In genomic region chr15:91077029-91077428, GRCh38 we compare ENCODE assay signal across 22 cellular contexts. TPM values are rescaled to one million over a fixed set of nuclear protein-coding genes. Genes with fewer than 3 reads are reported as not detected.
DNase-seq lines count a peak whose midpoint lies in the region; ATAC-seq, FAIRE-seq and TF ChIP-seq lines count a peak whose summit lies in the region.
"Had no signal": no experiment of that assay in that cellular context is flagged by ENCODE, and none has a peak within 500 bp of the region (broad histone marks: within the 10 kb centered on the region; RNA-seq: fewer than 3 reads in every experiment).

No MANE protein-coding gene starts in this region.

- H3K36me3 ChIP-seq in HEK293 (ENCODE audit: control insufficient read depth in 2 of 2, insufficient read depth in 1 of 2, low read length in 2 of 2) (no peaks in the 10 kb centered on the region), H1 (ENCODE audit: control insufficient read depth in 2 of 4, insufficient read depth in 4 of 4, low read length in 3 of 4) (no peaks in the 10 kb centered on the region), BE2C (no peaks in the 10 kb centered on the region)
- H3K36me3 ChIP-seq: BLaER1, HAP-1 had no signal

- no peaks in the 10 kb centered on the region for H3K27me3 ChIP-seq in H1 (replicated peaks in 1 of 4; ENCODE audit: control insufficient read depth in 3 of 4, extremely low read depth in 1 of 4, insufficient read depth in 3 of 4, low read length in 3 of 4)
- no peaks in the 10 kb centered on the region for H3K27me3 ChIP-seq in right cardiac atrium (ENCODE audit: control insufficient read depth, insufficient read depth)
- H3K27me3 ChIP-seq in BE2C: peaks cover 3% of the 10 kb centered on the region
- H3K27me3 ChIP-seq: BLaER1 had no signal

- no peak overlapping the region for H3K4ac ChIP-seq in H1 (replicated peaks; ENCODE audit: insufficient read length, low read depth, low read length)

- no peak for TF ChIP-seq RAD21 in H1 (IDR thresholded peaks at IDR 0.05 in 1 of 2, conservative IDR thresholded peaks at IDR 0.05 in 1 of 2; ENCODE audit: low read depth in 2 of 2, low read length in 2 of 2)

- no peaks in the 10 kb centered on the region for H4K20me1 ChIP-seq in H1 (replicated peaks in 1 of 2; ENCODE audit: control insufficient read depth in 1 of 2, insufficient read depth in 2 of 2, low read length in 2 of 2)
- H4K20me1 ChIP-seq: BLaER1 had no signal

- no peak overlapping the region for H3K18ac ChIP-seq in H1 (ENCODE audit: extremely low read depth, low read length)

- FAIRE-seq in H1 (lab: Jason Lieb, UNC): no peak
- FAIRE-seq: GM12891, GM18507, H54 had no signal

- CTCF ChIA-PET in HEK293 (lab: Yijun Ruan, JAX): interaction anchor here (0.6 kb wide), 1 partner anchor 27 kb away, joined by 3 read pairs; no protein-coding TSS in a partner anchor
- CTCF ChIA-PET in H1 (lab: Charles Lee; ENCODE audit: partially characterized antibody): interaction anchor here (0.6 to 3.8 kb wide), 4 partner anchors 9 to 181 kb away, joined by 3 to 13 read pairs (median 4); no protein-coding TSS in a partner anchor

- no peak overlapping the region for H2BK120ac ChIP-seq in H1 (replicated peaks; ENCODE audit: low read depth, low read length)

- ATAC-seq in right cardiac atrium: no peak
- ATAC-seq: CD8-positive, alpha-beta T cell; GM23338 had no signal

- H3K79me2 ChIP-seq in H1 (ENCODE audit: control insufficient read depth in 1 of 2, insufficient read depth in 2 of 2, low read length in 2 of 2): no peaks in the 10 kb centered on the region

- no peak overlapping the region for H3K9ac ChIP-seq in H1 (replicated peaks in 1 of 4; ENCODE audit: extremely low read depth in 1 of 4, low read depth in 3 of 4, low read length in 3 of 4)
- H3K9ac ChIP-seq: BLaER1 had no signal

- H4K91ac ChIP-seq in H1 (replicated peaks; ENCODE audit: insufficient read length, low read length): no peak overlapping the region

- H4K8ac ChIP-seq in H1 (ENCODE audit: extremely low read depth, insufficient read depth, low read length): no peak overlapping the region

- H3K4me3 ChIP-seq in HEK293 (ENCODE audit: low read depth, low read length): no peak overlapping the region
- H3K4me3 ChIP-seq in H1 (ENCODE audit: extremely low read depth in 1 of 4, insufficient read depth in 2 of 4, low read depth in 3 of 4, low read length in 4 of 4): no peak overlapping the region
- no peak overlapping the region for H3K4me3 ChIP-seq in right cardiac atrium (ENCODE audit: low read length)
- no peak overlapping the region for H3K4me3 ChIP-seq in BE2C (ENCODE audit: low read depth, low read length)
- H3K4me3 ChIP-seq: BLaER1, GM23338, HAP-1 had no signal

- no peak overlapping the region for H3K4me2 ChIP-seq in H1 (ENCODE audit: insufficient read depth in 1 of 2, low read depth in 2 of 2, low read length in 2 of 2)
- H3K4me2 ChIP-seq: BLaER1, GM23338 had no signal

- no peak for TF ChIP-seq EP300 in H1 (IDR thresholded peaks at IDR 0.05; ENCODE audit: borderline replicate concordance in 1 of 2, low read depth in 2 of 2, low read length in 2 of 2)

- no peaks in the 10 kb centered on the region for H3K23me2 ChIP-seq in H1 (ENCODE audit: low read depth, low read length)

- no peak for TF ChIP-seq POLR2A in H1 (IDR thresholded peaks at IDR 0.05; ENCODE audit: control extremely low read depth in 1 of 2, low read depth in 2 of 2, low read length in 2 of 2)

- H3K23ac ChIP-seq in H1 (ENCODE audit: insufficient read length): no peak overlapping the region

- POLR2A ChIA-PET in HEK293 (lab: Yijun Ruan, JAX) (no interaction called here), H1 (lab: Charles Lee; ENCODE audit: partially characterized antibody) (interaction anchor here (0.9 to 1.1 kb wide), 2 partner anchors 82 to 98 kb away, joined by 3 read pairs; no protein-coding TSS in a partner anchor)

- H2AK5ac ChIP-seq in H1 (ENCODE audit: low read depth, low read length): no peak overlapping the region

- no peak overlapping the region for H2BK5ac ChIP-seq in H1 (ENCODE audit: low read depth, low read length)

- no peak overlapping the region for H3K56ac ChIP-seq in H1 (replicated peaks; ENCODE audit: insufficient read length, low read depth, low read length)

- no peak overlapping the region for H4K5ac ChIP-seq in H1 (ENCODE audit: insufficient read length, low read depth, low read length)

- H3K4me1 ChIP-seq in HEK293 (ENCODE audit: control insufficient read depth, insufficient read depth, low read length): no peaks in the 10 kb centered on the region
- H3K4me1 ChIP-seq in H1 (replicated peaks in 1 of 4; ENCODE audit: control insufficient read depth in 3 of 4, insufficient read depth in 4 of 4, low read length in 3 of 4): no peaks in the 10 kb centered on the region
- H3K4me1 ChIP-seq in right cardiac atrium (ENCODE audit: control insufficient read depth, insufficient read depth, low read length): no peaks in the 10 kb centered on the region
- H3K4me1 ChIP-seq in BE2C: no peaks in the 10 kb centered on the region
- H3K4me1 ChIP-seq: BLaER1, Caco-2, HAP-1 had no signal

- no peak overlapping the region for H2BK15ac ChIP-seq in H1 (ENCODE audit: low read length)

- H3K9me3 ChIP-seq in HEK293 (ENCODE audit: control insufficient read depth, insufficient read depth, low read depth, low read length) (no peaks in the 10 kb centered on the region; the same call in 1 of the 2 replicates), H1 (ENCODE audit: insufficient read depth in 2 of 2, low read depth in 1 of 2, low read length in 1 of 2) (no peaks in the 10 kb centered on the region), right cardiac atrium (ENCODE audit: control insufficient read depth, low read length) (no peaks in the 10 kb centered on the region), BE2C (no peaks in the 10 kb centered on the region; the same call in 1 of the 2 replicates)
- H3K9me3 ChIP-seq: HAP-1 had no signal

- H2AFZ ChIP-seq in H1 (ENCODE audit: low read length): peak overlapping the region; percentile 44; the same call in 1 of the 2 replicates
- H2AFZ ChIP-seq: GM23338 had no signal

- no peak overlapping the region for H2BK20ac ChIP-seq in H1 (ENCODE audit: low read length)

- H3K14ac ChIP-seq in H1 (ENCODE audit: insufficient read length): no peak overlapping the region

- no peak for TF ChIP-seq CTCF in HEK293 (tag by site-specific recombination; IDR thresholded peaks at IDR 0.05)
- TF ChIP-seq CTCF in H1 (IDR thresholded peaks at IDR 0.05; ENCODE audit: control extremely low read depth in 1 of 3, insufficient read depth in 1 of 3, low read depth in 1 of 3, low read length in 3 of 3): no peak
- no peak for TF ChIP-seq CTCF in BE2C (IDR thresholded peaks at IDR 0.05; ENCODE audit: low read depth, low read length)

- no peak overlapping the region for H3K27ac ChIP-seq in HEK293 (ENCODE audit: extremely low read depth, low read depth, low read length)
- no peak overlapping the region for H3K27ac ChIP-seq in H1 (ENCODE audit: low read depth, low read length)
- no peak overlapping the region for H3K27ac ChIP-seq in right cardiac atrium (ENCODE audit: low read length)
- H3K27ac ChIP-seq: BLaER1, C4-2B had no signal

- no peak overlapping the region for H2BK12ac ChIP-seq in H1 (ENCODE audit: low read depth, low read length)

- intact Hi-C loops in right cardiac atrium (cut with DNase I): no loop called here

- H3K79me1 ChIP-seq in H1 (ENCODE audit: low read depth, low read length): no peaks in the 10 kb centered on the region

- DNase-seq in H1 (ENCODE audit: low read depth in 1 of 2, low spot score in 2 of 2) (no peak), kidney tubule cell (ENCODE audit: low spot score) (peak; percentile 42), NCI-H2196 treated with DMSO at 0.1 percent for 48 hours (lab: John Stamatoyannopoulos, UW; ENCODE audit: unreplicated experiment) (no peak), right cardiac atrium (no peak), BE2C (no peak)
- DNase-seq in activated T-cell treated with anti-CD3 and anti-CD28 coated beads, Interleukin-2, amount 50 U/mL, for 1 hour: no peak
- DNase-seq: Caco-2; CD4-positive, CD25-positive, alpha-beta regulatory T cell; CD8-positive, alpha-beta T cell; DMS153; DMS79 treated with DMSO at 0.1 percent for 48 hours; GF-D8 had no signal

TF ChIP-seq in HEK293, 187 proteins besides CTCF, POLR2A, EP300 and RAD21 (continues in another document):
- TF ChIP-seq ZNF549 (tag by site-specific recombination; IDR thresholded peaks at IDR 0.05) (peak; percentile 43; the same call in 1 of the 2 replicates), ZNF585B (tag by site-specific recombination; IDR thresholded peaks at IDR 0.05) (no peak), ZNF776 (tag by site-specific recombination; IDR thresholded peaks at IDR 0.05; ENCODE audit: borderline replicate concordance) (no peak)

TF ChIP-seq in H1, 55 proteins besides CTCF, POLR2A, EP300 and RAD21 (continues in another document):
- TF ChIP-seq KDM1A (IDR thresholded peaks at IDR 0.05; ENCODE audit: borderline replicate concordance, low read length): no peak
- no peak for TF ChIP-seq SIRT6 (IDR thresholded peaks at IDR 0.05; ENCODE audit: low read length)
- TF ChIP-seq PHF8 (conservative IDR thresholded peaks at IDR 0.05; ENCODE audit: low read depth, low read length): no peak

RNA-seq across cellular contexts. Expression of gene SV2B, which starts 23.0 kb away (rescaled TPM):
- total RNA-seq in H1 (2021; fragmentation: NEBNext Ultra II Directional; extraction: Animal tissue kit (Norgen Biotek cat#: 25700)): 0.20 and 0.46 TPM in 2 replicates
- polyA plus RNA-seq in H1 (2011; rRNA removed): 0.09 and 0.22 TPM in 2 replicates
- polyA plus RNA-seq in H1 (2011; cell fraction: cytosol; rRNA removed): 0.17 TPM
- 0.10 TPM for polyA plus RNA-seq in H1 (2011; cell fraction: nucleus; rRNA removed)
- polyA plus RNA-seq in H1 (2012, experiment 1 of 2): 0.19 to 0.35 TPM (median 0.27 TPM) in 4 replicates
- not detected for polyA plus RNA-seq in H1 (2012, experiment 2 of 2)
- 0.43 TPM for polyA plus RNA-seq in H1 (2013, experiment 1 of 2)
- 0.44 TPM for polyA plus RNA-seq in H1 (2013, experiment 2 of 2)
- 0.88 and 1.4 TPM in 2 replicates for polyA minus RNA-seq in H1 (2011; rRNA and poly(A)+ RNA removed)
- 0.29 TPM for polyA minus RNA-seq in H1 (2011; cell fraction: cytosol; rRNA and poly(A)+ RNA removed)
- 1.1 TPM for polyA minus RNA-seq in H1 (2011; cell fraction: nucleus; rRNA and poly(A)+ RNA removed)
- 1 to 10 TPM in 3 of 4 donors, under 1 TPM in 1; 0.69 to 1.7 (median 1.4) TPM for total RNA-seq in right cardiac atrium
- 0.34 TPM for polyA plus RNA-seq in right cardiac atrium
- polyA plus RNA-seq in BE2C (2012; ENCODE audit: insufficient read depth, insufficient read length, low read depth): 0.29 TPM
- total RNA-seq: A172; Caco-2; CD4-positive, CD25-positive, alpha-beta regulatory T cell; CD8-positive, alpha-beta T cell; G401 had no signal

RNA-seq across cellular contexts. Expression of gene VPS33B, which starts 54.6 kb away (rescaled TPM):
- 17.3 and 18.3 TPM in 2 replicates for total RNA-seq in H1 (2021; fragmentation: NEBNext Ultra II Directional; extraction: Animal tissue kit (Norgen Biotek cat#: 25700))
- 10.9 and 11.8 TPM in 2 replicates for polyA plus RNA-seq in H1 (2011; rRNA removed)
- polyA plus RNA-seq in H1 (2011; cell fraction: cytosol; rRNA removed): 13.3 TPM
- polyA plus RNA-seq in H1 (2011; cell fraction: nucleus; rRNA removed): 25.4 TPM
- polyA plus RNA-seq in H1 (2012, experiment 1 of 2): 16.1 to 25.4 TPM (median 21.5 TPM) in 4 replicates
- 7.1 TPM for polyA plus RNA-seq in H1 (2012, experiment 2 of 2)
- polyA plus RNA-seq in H1 (2013, experiment 1 of 2): 12.1 TPM
- polyA plus RNA-seq in H1 (2013, experiment 2 of 2): 12.8 TPM
- polyA minus RNA-seq in H1 (2011; rRNA and poly(A)+ RNA removed): 11.7 and 22.7 TPM in 2 replicates
- 14.4 TPM for polyA minus RNA-seq in H1 (2011; cell fraction: cytosol; rRNA and poly(A)+ RNA removed)
- 7.4 TPM for polyA minus RNA-seq in H1 (2011; cell fraction: nucleus; rRNA and poly(A)+ RNA removed)
- 1 to 10 TPM; 3.8 to 7.6 (median 6.8) TPM for total RNA-seq in right cardiac atrium
- 4.2 TPM for polyA plus RNA-seq in right cardiac atrium
- polyA plus RNA-seq in BE2C (2012; ENCODE audit: insufficient read depth, insufficient read length, low read depth): 18.4 TPM
